33 cellular contexts compared by ENCODE assay signal in genomic region chr1:162315673-162316072, GRCh38.
"Had no signal": no experiment of that assay in that cellular context is flagged by ENCODE, and none has a peak within 500 bp of the region (broad histone marks: within the 10 kb centered on the region; RNA-seq: fewer than 3 reads in every experiment).

No MANE protein-coding gene starts in this region.

- H3K4me3 Mint-ChIP-seq: activated CD4-positive, alpha-beta memory T cell treated with anti-CD3 and anti-CD28 coated beads for 36 hours; activated CD4-positive, alpha-beta T cell treated with anti-CD3 and anti-CD28 coated beads for 36 hours; activated CD4-positive, alpha-beta T cell treated with anti-CD3 and anti-CD28 coated beads, Interleukin-2, amount 10 ng/mL, durations not matched to agents 24 days and 14 days; activated CD8-positive, alpha-beta memory T cell treated with anti-CD3 and anti-CD28 coated beads, Interleukin-2, amount 10 ng/mL, durations not matched to agents 7 days and 5 days; activated CD8-positive, alpha-beta T cell treated with anti-CD3 and anti-CD28 coated beads, Interleukin-2, amount 10 ng/mL, durations not matched to agents 7 days and 5 days; activated naive CD4-positive, alpha-beta T cell treated with anti-CD3 and anti-CD28 coated beads for 36 hours; activated naive CD4-positive, alpha-beta T cell treated with anti-CD3 and anti-CD28 coated beads, Interleukin-2, amount 50 U/mL, for 24 hours; activated naive CD8-positive, alpha-beta T cell treated with anti-CD3 and anti-CD28 coated beads for 36 hours; activated naive CD8-positive, alpha-beta T cell treated with anti-CD3 and anti-CD28 coated beads, Interleukin-2, amount 50 U/mL, for 24 hours; activated T-helper 1 cell treated with anti-CD3 and anti-CD28 coated beads, Interleukin-12 subunit alpha, Interleukin-12 subunit beta, Interleukin-2, Interleukin-4 antibody, amounts not matched to agents 30 ng/mL and 10 ng/mL and 1 ng/mL, durations not matched to agents 14 hours and 24 hours and 36 hours; effector memory CD8-positive, alpha-beta T cell had no signal

- H3K4me3 ChIP-seq: adrenal gland, body of pancreas, esophagus squamous epithelium, gastroesophageal sphincter had no signal

- H3K9me3 Mint-ChIP-seq: activated CD4-positive, alpha-beta memory T cell treated with anti-CD3 and anti-CD28 coated beads for 36 hours; activated CD4-positive, alpha-beta T cell treated with anti-CD3 and anti-CD28 coated beads, Interleukin-2, amount 10 ng/mL, durations not matched to agents 24 days and 14 days; activated naive CD4-positive, alpha-beta T cell treated with anti-CD3 and anti-CD28 coated beads for 36 hours; activated naive CD4-positive, alpha-beta T cell treated with anti-CD3 and anti-CD28 coated beads, Interleukin-2, amount 50 U/mL, for 24 hours; activated naive CD8-positive, alpha-beta T cell treated with anti-CD3 and anti-CD28 coated beads for 36 hours; activated T-helper 1 cell treated with anti-CD3 and anti-CD28 coated beads, Interleukin-12 subunit alpha, Interleukin-12 subunit beta, Interleukin-2, Interleukin-4 antibody, amounts not matched to agents 30 ng/mL and 10 ng/mL and 1 ng/mL, durations not matched to agents 14 hours and 24 hours and 36 hours; activated T-helper 2 cell treated with anti-CD3 and anti-CD28 coated beads, Interferon-gamma antibody, Interleukin-2, Interleukin-4, amounts not matched to agents 10 μg/mL and 5 μg/mL and 100 μg/mL, durations not matched to agents 14 hours and 24 hours and 36 hours had no signal

- H3K36me3 Mint-ChIP-seq: activated CD4-positive, alpha-beta memory T cell treated with anti-CD3 and anti-CD28 coated beads for 36 hours; activated CD8-positive, alpha-beta memory T cell treated with anti-CD3 and anti-CD28 coated beads, Interleukin-2, amount 10 ng/mL, durations not matched to agents 7 days and 5 days; activated naive CD4-positive, alpha-beta T cell treated with anti-CD3 and anti-CD28 coated beads, Interleukin-2, amount 50 U/mL, for 24 hours; activated naive CD8-positive, alpha-beta T cell treated with anti-CD3 and anti-CD28 coated beads for 36 hours had no signal

- H3K36me3 ChIP-seq: adrenal gland, esophagus squamous epithelium, gastroesophageal sphincter had no signal

- H3K9me3 ChIP-seq: adrenal gland, body of pancreas, esophagus squamous epithelium, gastroesophageal sphincter had no signal

- H3K4me1 Mint-ChIP-seq: activated CD4-positive, alpha-beta T cell treated with anti-CD3 and anti-CD28 coated beads for 36 hours; activated CD4-positive, alpha-beta T cell treated with anti-CD3 and anti-CD28 coated beads, Interleukin-2, amount 10 ng/mL, durations not matched to agents 24 days and 14 days; activated CD8-positive, alpha-beta memory T cell treated with anti-CD3 and anti-CD28 coated beads, Interleukin-2, amount 10 ng/mL, durations not matched to agents 7 days and 5 days; activated naive CD8-positive, alpha-beta T cell treated with anti-CD3 and anti-CD28 coated beads, Interleukin-2, amount 50 U/mL, for 24 hours had no signal

- H3K27ac Mint-ChIP-seq: activated CD4-positive, alpha-beta memory T cell treated with anti-CD3 and anti-CD28 coated beads for 36 hours; activated CD4-positive, alpha-beta T cell treated with anti-CD3 and anti-CD28 coated beads for 36 hours; activated CD4-positive, alpha-beta T cell treated with anti-CD3 and anti-CD28 coated beads, Interleukin-2, amount 10 ng/mL, durations not matched to agents 24 days and 14 days; activated CD8-positive, alpha-beta memory T cell treated with anti-CD3 and anti-CD28 coated beads, Interleukin-2, amount 10 ng/mL, durations not matched to agents 7 days and 5 days; activated CD8-positive, alpha-beta T cell treated with anti-CD3 and anti-CD28 coated beads, Interleukin-2, amount 10 ng/mL, durations not matched to agents 7 days and 5 days; activated naive CD4-positive, alpha-beta T cell treated with anti-CD3 and anti-CD28 coated beads for 36 hours; activated naive CD4-positive, alpha-beta T cell treated with anti-CD3 and anti-CD28 coated beads, Interleukin-2, amount 50 U/mL, for 24 hours; activated naive CD8-positive, alpha-beta T cell treated with anti-CD3 and anti-CD28 coated beads for 36 hours; activated naive CD8-positive, alpha-beta T cell treated with anti-CD3 and anti-CD28 coated beads, Interleukin-2, amount 50 U/mL, for 24 hours; activated T-helper 1 cell treated with anti-CD3 and anti-CD28 coated beads, Interleukin-12 subunit alpha, Interleukin-12 subunit beta, Interleukin-2, Interleukin-4 antibody, amounts not matched to agents 30 ng/mL and 10 ng/mL and 1 ng/mL, durations not matched to agents 14 hours and 24 hours and 36 hours; activated T-helper 2 cell treated with anti-CD3 and anti-CD28 coated beads, Interferon-gamma antibody, Interleukin-2, Interleukin-4, amounts not matched to agents 10 μg/mL and 5 μg/mL and 100 μg/mL, durations not matched to agents 14 hours and 24 hours and 36 hours; effector memory CD8-positive, alpha-beta T cell had no signal

- FAIRE-seq: colon, endometrium, endothelial cell of umbilical vein had no signal

- H3K4me1 ChIP-seq: adrenal gland, body of pancreas, gastroesophageal sphincter had no signal

- H3K27ac ChIP-seq: adrenal gland, body of pancreas, epithelial cell of prostate, esophagus squamous epithelium, gastroesophageal sphincter had no signal

- ATAC-seq: activated CD4-positive, alpha-beta T cell treated with anti-CD3 and anti-CD28 coated beads for 36 hours; activated CD8-positive, alpha-beta memory T cell treated with anti-CD3 and anti-CD28 coated beads, Interleukin-2, amount 10 ng/mL, durations not matched to agents 7 days and 5 days; activated CD8-positive, alpha-beta T cell treated with anti-CD3 and anti-CD28 coated beads, Interleukin-2, amount 10 ng/mL, durations not matched to agents 7 days and 5 days; activated naive CD8-positive, alpha-beta T cell treated with anti-CD3 and anti-CD28 coated beads, Interleukin-2, amount 50 U/mL, for 24 hours; body of pancreas; effector memory CD8-positive, alpha-beta T cell; gastroesophageal sphincter had no signal

- DNase-seq: activated CD4-positive, alpha-beta memory T cell treated with anti-CD3 and anti-CD28 coated beads for 36 hours; activated CD4-positive, alpha-beta T cell treated with anti-CD3 and anti-CD28 coated beads for 36 hours; activated CD4-positive, alpha-beta T cell treated with anti-CD3 and anti-CD28 coated beads, Interleukin-2, amount 10 ng/mL, durations not matched to agents 24 days and 14 days; activated CD4-positive, CD25-positive, alpha-beta regulatory T cell; activated CD4-positive, CD25-positive, alpha-beta regulatory T cell treated with anti-CD3 and anti-CD28 coated beads, Interleukin-2, amount 50 U/mL, for 72 hours; activated CD8-positive, alpha-beta memory T cell treated with anti-CD3 and anti-CD28 coated beads, Interleukin-2, amount 10 ng/mL, durations not matched to agents 7 days and 5 days; activated CD8-positive, alpha-beta memory T cell treated with anti-CD3 and anti-CD28 coated beads, Interleukin-2, amount 50 U/mL, for 4 hours; activated effector memory CD4-positive, alpha-beta T cell treated with anti-CD3 and anti-CD28 coated beads, Interleukin-2, amount 50 U/mL, for 16 hours; activated naive CD4-positive, alpha-beta T cell treated with anti-CD3 and anti-CD28 coated beads for 36 hours; activated naive CD8-positive, alpha-beta T cell treated with anti-CD3 and anti-CD28 coated beads for 36 hours; activated naive CD8-positive, alpha-beta T cell treated with anti-CD3 and anti-CD28 coated beads, Interleukin-2, amount 50 U/mL, for 24 hours; activated T-cell treated with anti-CD3 and anti-CD28 coated beads, Interleukin-2, amount 50 U/mL, for 1 hour; activated T-cell treated with anti-CD3 and anti-CD28 coated beads, Interleukin-2, amount 50 U/mL, for 48 hours; adrenal gland; amygdala; aorta; body of pancreas; caudate nucleus; cortex of kidney; dermis blood vessel endothelial cell; effector CD4-positive, alpha-beta T cell; effector memory CD8-positive, alpha-beta T cell; esophagus squamous epithelium; foreskin melanocyte had no signal

- H3K27me3 ChIP-seq: adrenal gland, body of pancreas, esophagus squamous epithelium, gastroesophageal sphincter had no signal
